In the genomic region with DNA sequence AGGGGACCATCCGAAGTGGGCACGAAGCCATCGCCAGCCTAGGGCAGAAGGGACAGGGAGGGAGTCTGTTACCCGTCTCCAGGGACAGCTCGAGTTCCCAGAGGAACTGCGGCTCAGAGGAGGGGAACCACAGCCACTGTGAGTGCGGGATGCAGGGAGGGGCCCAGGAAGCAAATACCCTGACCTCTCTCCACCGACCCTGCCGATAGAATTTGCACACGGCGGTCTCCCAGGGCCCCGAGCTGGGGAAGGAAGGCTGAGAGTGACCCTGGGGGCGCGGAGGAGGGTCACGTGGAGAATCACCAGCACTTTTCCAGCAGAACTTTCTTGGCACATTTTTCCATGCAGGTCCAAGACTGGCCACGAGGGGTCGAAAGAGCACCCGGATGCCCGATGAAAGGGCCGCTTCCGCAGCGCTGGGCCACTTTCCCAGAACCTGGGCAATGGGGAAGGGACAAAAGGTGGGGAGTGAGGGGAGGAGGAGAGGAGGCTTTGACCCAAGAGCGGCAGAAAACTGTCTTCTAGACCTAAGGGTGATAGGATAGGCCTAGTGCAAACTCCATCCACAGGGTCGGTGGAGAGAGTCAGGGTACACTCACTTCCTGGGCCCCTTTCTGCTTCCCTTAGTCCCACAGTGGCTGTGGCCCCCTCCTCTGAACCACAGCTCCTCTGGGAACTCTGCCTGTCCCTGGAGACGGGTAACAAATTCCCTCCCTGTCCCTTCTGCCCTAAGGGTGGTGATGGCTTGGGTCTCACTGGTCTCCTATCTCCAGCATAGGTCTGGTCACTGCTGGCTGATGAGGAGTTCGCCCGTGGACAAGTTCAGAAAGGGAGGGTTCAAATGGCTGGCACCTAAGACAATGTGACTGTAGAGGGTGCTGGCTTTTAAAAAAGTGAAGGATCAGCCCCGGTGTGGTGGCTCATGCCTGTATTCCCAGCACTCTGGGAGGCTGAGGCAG, we compare ENCODE assay signal across 8 cellular contexts.
DNase-seq lines count a peak whose midpoint lies in the region; ATAC-seq lines count a peak whose summit lies in the region.

No MANE protein-coding gene starts in this region.

- H3K4me3 ChIP-seq in endocrine pancreas (ENCODE audit: control insufficient read depth, insufficient read depth, low read length), result no peak overlapping the region

- H3K4me1 Mint-ChIP-seq in stimulated activated naive B cell treated with anti-CD40 and anti-IgM and Interleukin-4, amounts not matched to agents 10 μg/mL and 1 μg/mL and 100 μg/mL, for 72 hours, result peaks cover 11 to 12% of the 10 kb centered on the region in 2 donors

- peak overlapping the region; percentile 56 for H3K9ac ChIP-seq in endocrine pancreas (ENCODE audit: control insufficient read depth, insufficient read depth, low read length)

- peak; percentile 62 for DNase-seq in NCI-H748 (lab: John Stamatoyannopoulos, UW; ENCODE audit: unreplicated experiment)
- DNase-seq in NCI-H748 treated with DMSO at 0.1 percent for 48 hours (lab: John Stamatoyannopoulos, UW), result no peak
- peak; percentile 78 for DNase-seq in NCI-H2196 (lab: John Stamatoyannopoulos, UW; ENCODE audit: unreplicated experiment)
- DNase-seq in activated CD8-positive, alpha-beta memory T cell treated with anti-CD3 and anti-CD28 coated beads for 24 hours, result peak; percentile 80
- peak; percentile 84 for DNase-seq in medulla oblongata (ENCODE audit: extremely low spot score)
- DNase-seq in stimulated activated naive B cell treated with anti-CD40 and anti-IgM and Interleukin-4, amounts not matched to agents 10 μg/mL and 1 μg/mL and 100 μg/mL, for 72 hours, result no peak

- peak overlapping the region; percentile 58 to 74 for H3K4me3 Mint-ChIP-seq in stimulated activated naive B cell treated with anti-CD40 and anti-IgM and Interleukin-4, amounts not matched to agents 10 μg/mL and 1 μg/mL and 100 μg/mL, for 72 hours

- H3K36me3 ChIP-seq in endocrine pancreas (ENCODE audit: control insufficient read depth, insufficient read depth, low read length), result no peaks in the 10 kb centered on the region

- H3K36me3 Mint-ChIP-seq in stimulated activated naive B cell treated with anti-CD40 and anti-IgM and Interleukin-4, amounts not matched to agents 10 μg/mL and 1 μg/mL and 100 μg/mL, for 72 hours, result peaks cover 27 to 31% of the 10 kb centered on the region in 2 donors

- H3K4me1 ChIP-seq in endocrine pancreas (ENCODE audit: control insufficient read depth, insufficient read depth, low read length), result no peaks in the 10 kb centered on the region

- no peaks in the 10 kb centered on the region for H3K9me3 ChIP-seq in endocrine pancreas (ENCODE audit: control insufficient read depth, low read length)

- peaks cover 10 to 14% of the 10 kb centered on the region in 2 donors for H3K27me3 Mint-ChIP-seq in stimulated activated naive B cell treated with anti-CD40 and anti-IgM and Interleukin-4, amounts not matched to agents 10 μg/mL and 1 μg/mL and 100 μg/mL, for 72 hours

- no peak overlapping the region for H3K27ac Mint-ChIP-seq in stimulated activated naive B cell treated with anti-CD40 and anti-IgM and Interleukin-4, amounts not matched to agents 10 μg/mL and 1 μg/mL and 100 μg/mL, for 72 hours

- H3K27me3 ChIP-seq in endocrine pancreas (ENCODE audit: control insufficient read depth, insufficient read depth, low read length), result no peaks in the 10 kb centered on the region

- peak; percentile 29 to 39 for ATAC-seq in stimulated activated naive B cell treated with anti-CD40 and anti-IgM and Interleukin-4, amounts not matched to agents 10 μg/mL and 1 μg/mL and 100 μg/mL, for 72 hours (replicated peaks)
- no peak for ATAC-seq in GM19452 (IDR thresholded peaks at IDR 0.05; ENCODE audit: unreplicated experiment)

- peaks cover 5 to 8% of the 10 kb centered on the region in 2 donors for H3K9me3 Mint-ChIP-seq in stimulated activated naive B cell treated with anti-CD40 and anti-IgM and Interleukin-4, amounts not matched to agents 10 μg/mL and 1 μg/mL and 100 μg/mL, for 72 hours

Comparison
In these comparisons a context has a peak if more than half of its experiments do, and no peak if none do; other contexts are left out.
1. DNase-seq: peak in NCI-H748 (single experiment), NCI-H2196 (single experiment), activated CD8-positive, alpha-beta memory T cell treated with anti-CD3 and anti-CD28 coated beads for 24 hours (single experiment) and medulla oblongata (single experiment); none in NCI-H748 treated with DMSO at 0.1 percent for 48 hours (single experiment) and stimulated activated naive B cell treated with anti-CD40 and anti-IgM and Interleukin-4, amounts not matched to agents 10 μg/mL and 1 μg/mL and 100 μg/mL, for 72 hours (single experiment).